Comparison of ENCODE assay signal across 16 cellular contexts in genomic region chr11:95359323-95359656, GRCh38.
DNase-seq lines count a peak whose midpoint lies in the region; ATAC-seq and TF ChIP-seq lines count a peak whose summit lies in the region.
"Had no signal": no experiment of that assay in that cellular context is flagged by ENCODE, and none has a peak within 500 bp of the region (broad histone marks: within the 10 kb centered on the region; RNA-seq: fewer than 3 reads in every experiment).

No MANE protein-coding gene starts in this region.

- H3K79me2 ChIP-seq in H9 (ENCODE audit: insufficient read depth, low read length) (no peaks in the 10 kb centered on the region), mammary epithelial cell (ENCODE audit: insufficient read depth, low read length) (no peaks in the 10 kb centered on the region), mesendoderm (ENCODE audit: control insufficient read depth, insufficient read depth, low read length) (no peaks in the 10 kb centered on the region)

- H3K9me3 ChIP-seq in H9 (ENCODE audit: control insufficient read depth, low read depth, low read length) = no peaks in the 10 kb centered on the region
- no peaks in the 10 kb centered on the region for H3K9me3 ChIP-seq in mammary epithelial cell (replicated peaks; ENCODE audit: insufficient read depth, low read length)
- H3K9me3 ChIP-seq in suprapubic skin = no peaks in the 10 kb centered on the region
- H3K9me3 ChIP-seq: Caco-2 had no signal

- no peak overlapping the region for H3K4me3 ChIP-seq in mammary epithelial cell (replicated peaks in 1 of 3; ENCODE audit: insufficient read depth in 1 of 3, low read depth in 2 of 3, low read length in 3 of 3)
- H3K4me3 ChIP-seq in suprapubic skin = no peak overlapping the region
- no peak overlapping the region for H3K4me3 ChIP-seq in mesendoderm (ENCODE audit: low read length)
- H3K4me3 ChIP-seq: A549, PC-9 had no signal

- no peak overlapping the region for H4K91ac ChIP-seq in H9 (ENCODE audit: insufficient read length, low read depth, low read length)

- TF ChIP-seq POLR2A in suprapubic skin (IDR thresholded peaks at IDR 0.05) = no peak

- no peak overlapping the region for H3K14ac ChIP-seq in H9 (ENCODE audit: insufficient read depth, low read length)

- no peaks in the 10 kb centered on the region for H3K79me1 ChIP-seq in H9 (ENCODE audit: insufficient read depth, low read depth, low read length, poor library complexity, severe bottlenecking)
- no peaks in the 10 kb centered on the region for H3K79me1 ChIP-seq in mesendoderm (ENCODE audit: low read length)

- TF ChIP-seq CTCF in H9 (conservative IDR thresholded peaks at IDR 0.05) (no peak), mammary epithelial cell (conservative IDR thresholded peaks at IDR 0.05 in 1 of 2, IDR thresholded peaks at IDR 0.05 in 1 of 2; ENCODE audit: extremely low read depth in 1 of 2, insufficient read depth in 1 of 2, low read depth in 1 of 2, low read length in 2 of 2) (no peak), nephron (IDR thresholded peaks at IDR 0.05; ENCODE audit: unreplicated experiment in 3 of 3) (no peak), suprapubic skin (IDR thresholded peaks at IDR 0.05) (no peak)

- H3K23me2 ChIP-seq in H9 (ENCODE audit: insufficient read length, low read depth, low read length, poor library complexity, severe bottlenecking) = no peaks in the 10 kb centered on the region

- H3K4me1 ChIP-seq in H9 (ENCODE audit: insufficient read depth, low read length) (peaks cover 19% of the 10 kb centered on the region), mammary epithelial cell (ENCODE audit: insufficient read depth, low read length) (peaks cover 26% of the 10 kb centered on the region), suprapubic skin (peaks cover 20% of the 10 kb centered on the region), mesendoderm (ENCODE audit: control insufficient read depth, low read depth, low read length) (peaks cover 3% of the 10 kb centered on the region)

- no peaks in the 10 kb centered on the region for H3K27me3 ChIP-seq in H9 (ENCODE audit: insufficient read depth, low read length)
- H3K27me3 ChIP-seq in mammary epithelial cell (ENCODE audit: insufficient read depth, low read length) = no peaks in the 10 kb centered on the region
- no peaks in the 10 kb centered on the region for H3K27me3 ChIP-seq in suprapubic skin
- H3K27me3 ChIP-seq in mesendoderm (ENCODE audit: insufficient read depth, low read length, poor library complexity) = no peaks in the 10 kb centered on the region

- no peak overlapping the region for H2BK5ac ChIP-seq in H9 (ENCODE audit: insufficient read length, low read length)
- no peak overlapping the region for H2BK5ac ChIP-seq in mesendoderm (ENCODE audit: low read length)

- H4K5ac ChIP-seq in H9 (ENCODE audit: insufficient read length, low read depth, low read length) = no peak overlapping the region
- no peak overlapping the region for H4K5ac ChIP-seq in mesendoderm (ENCODE audit: low read length)

- no peaks in the 10 kb centered on the region for H3K27me3 Mint-ChIP-seq in H9 (ENCODE audit: low read depth)
- H3K27me3 Mint-ChIP-seq in nephron (ENCODE audit: low read depth) = no peaks in the 10 kb centered on the region
- H3K27me3 Mint-ChIP-seq: CD4-positive, alpha-beta T cell had no signal

- DNase-seq in H9 (no peak), mammary epithelial cell (no peak), suprapubic skin (ENCODE audit: low spot score in 2 of 2) (no peak), dermis blood vessel endothelial cell (no peak), mesendoderm (no peak)
- DNase-seq: CD4-positive, alpha-beta T cell; GDM1; NCI-H1417 treated with DMSO at 0.1 percent for 48 hours; NCI-H187 treated with DMSO at 0.1 percent for 48 hours; PC-9 had no signal

- H3K27ac ChIP-seq in H9 (ENCODE audit: insufficient read length, low read depth, low read length) (no peak overlapping the region), mammary epithelial cell (ENCODE audit: insufficient read depth, low read depth, low read length) (no peak overlapping the region), suprapubic skin (peak overlapping the region; percentile 56), mesendoderm (ENCODE audit: low read depth, low read length) (no peak overlapping the region)
- H3K27ac ChIP-seq: A549, KMS-11, PC-9 had no signal

- H3K18ac ChIP-seq in H9 (ENCODE audit: insufficient read length, low read depth, low read length) = no peak overlapping the region
- no peak overlapping the region for H3K18ac ChIP-seq in mesendoderm (ENCODE audit: low read length)

- no CpG with 5 or more reads among the region's 1 CpG for WGBS in H9 (ENCODE audit: extremely low coverage, insufficient read length, low lambda C conversion rate)
- 50% methylated on average over 1 of the region's 1 CpG for WGBS in mammary epithelial cell (ENCODE audit: low coverage, missing lambda C conversion rate)
- WGBS in suprapubic skin = 70% methylated on average over 1 of the region's 1 CpG
- whole genome bisulfite sequencing in mesendoderm (ENCODE audit: extremely low coverage, insufficient coverage, low lambda C conversion rate) = no CpG with 5 or more reads among the region's 1 CpG

- no peak overlapping the region for H3K23ac ChIP-seq in H9 (ENCODE audit: insufficient read length, low read depth, low read length)
- H3K23ac ChIP-seq in mesendoderm (ENCODE audit: low read length) = no peak overlapping the region

- no peak overlapping the region for H3K4ac ChIP-seq in H9 (ENCODE audit: low read depth, low read length)
- no peak overlapping the region for H3K4ac ChIP-seq in mesendoderm (ENCODE audit: low read depth, low read length)

- no TSS peak for BruUV-seq in mammary epithelial cell (replicated peaks; lab: Mats Ljungman, UMichigan)

- no peak overlapping the region for H2BK15ac ChIP-seq in H9 (ENCODE audit: low read depth, low read length)
- H2BK15ac ChIP-seq in mesendoderm (replicated peaks; ENCODE audit: low read depth) = no peak overlapping the region

- H2AFZ ChIP-seq in H9 (ENCODE audit: low read length) (no peak overlapping the region), mammary epithelial cell (ENCODE audit: low read depth, low read length) (peak overlapping the region; percentile 78)
- H2AFZ ChIP-seq: PC-9 had no signal

- H2BK12ac ChIP-seq in H9 (ENCODE audit: insufficient read length, low read depth, low read length) = no peak overlapping the region

- H3K9ac ChIP-seq in H9 (ENCODE audit: extremely low read depth, insufficient read length, low read length) (no peak overlapping the region), mammary epithelial cell (ENCODE audit: insufficient read depth, low read length) (no peak overlapping the region), mesendoderm (ENCODE audit: low read length) (no peak overlapping the region)
- H3K9ac ChIP-seq: KMS-11 had no signal

- H3K9me3 Mint-ChIP-seq in H9 (no peaks in the 10 kb centered on the region), nephron (no peaks in the 10 kb centered on the region)
- H3K9me3 Mint-ChIP-seq: CD4-positive, alpha-beta T cell had no signal

- H3K36me3 Mint-ChIP-seq in H9 (ENCODE audit: insufficient read depth in 1 of 3, low read depth in 3 of 3) = no peaks in the 10 kb centered on the region
- no peaks in the 10 kb centered on the region for H3K36me3 Mint-ChIP-seq in nephron (ENCODE audit: low read depth)

- H4K20me1 ChIP-seq in H9 (ENCODE audit: control insufficient read depth, insufficient read depth, insufficient read length) (no peaks in the 10 kb centered on the region), mammary epithelial cell (ENCODE audit: insufficient read depth, low read length) (no peaks in the 10 kb centered on the region)

- H3K27ac Mint-ChIP-seq in H9 = peak overlapping the region in 2 of 3 experiments; percentile 10 to 46; a peak in 2 of 7 replicates
- H3K27ac Mint-ChIP-seq in nephron = peak overlapping the region; percentile 40 to 76 (median 58)
- H3K27ac Mint-ChIP-seq: CD4-positive, alpha-beta T cell had no signal

- H3K4me1 Mint-ChIP-seq in H9 = peaks cover 46 to 55% of the 10 kb centered on the region in 2 experiments
- peaks cover 49% of the 10 kb centered on the region for H3K4me1 Mint-ChIP-seq in nephron

- H2BK120ac ChIP-seq in H9 (ENCODE audit: low read depth, low read length, poor library complexity, severe bottlenecking) (no peak overlapping the region), mesendoderm (ENCODE audit: low read depth, low read length) (no peak overlapping the region)

- dilution Hi-C loops in mammary epithelial cell (cut with HindIII; ENCODE audit: low sequenced_read_pairs) = no loop called here

- no peak overlapping the region for H3K4me2 ChIP-seq in H9 (ENCODE audit: insufficient read depth, insufficient read length, low read length)
- H3K4me2 ChIP-seq in mammary epithelial cell (ENCODE audit: insufficient read depth, low read depth, low read length) = no peak overlapping the region
- no peak overlapping the region for H3K4me2 ChIP-seq in mesendoderm (ENCODE audit: low read length)
- H3K4me2 ChIP-seq: A549, KMS-11, PC-9 had no signal

- H2BK20ac ChIP-seq in H9 (ENCODE audit: low read depth, low read length, poor library complexity, severe bottlenecking) = no peak overlapping the region

- intact Hi-C loops in mammary epithelial cell (cut with micrococcal nuclease) = no loop called here

- no peak for ATAC-seq in HG02840 (IDR thresholded peaks at IDR 0.05; ENCODE audit: low FRiP score, unreplicated experiment)
- ATAC-seq: A549, HCT116 had no signal

- H4K8ac ChIP-seq in H9 (replicated peaks; ENCODE audit: insufficient read length, low read depth, low read length) (no peak overlapping the region), mesendoderm (ENCODE audit: low read depth, low read length) (no peak overlapping the region)

- H3K36me3 ChIP-seq in mammary epithelial cell (ENCODE audit: insufficient read depth, low read length) (no peaks in the 10 kb centered on the region), suprapubic skin (no peaks in the 10 kb centered on the region), mesendoderm (ENCODE audit: control insufficient read depth, insufficient read depth, low read length) (no peaks in the 10 kb centered on the region)

- no peak for TF ChIP-seq EP300 in suprapubic skin (IDR thresholded peaks at IDR 0.05)

- H2AK5ac ChIP-seq in H9 (ENCODE audit: insufficient read length, low read length) = no peak overlapping the region
- H2AK5ac ChIP-seq in mesendoderm (ENCODE audit: low read length) = no peak overlapping the region

- H3K4me3 Mint-ChIP-seq in H9 = no peak overlapping the region
- peak overlapping the region in 1 of 3 experiments; percentile 10 for H3K4me3 Mint-ChIP-seq in nephron
- H3K4me3 Mint-ChIP-seq: CD4-positive, alpha-beta T cell had no signal

- CTCF ChIA-PET in mammary epithelial cell (lab: Charles Lee; ENCODE audit: low non-redundant PET) = no interaction called here

- in situ Hi-C loops in mammary epithelial cell (cut with MboI; ENCODE audit: low sequenced_read_pairs in 2 of 2) = no loop called here

- no peak overlapping the region for H3K56ac ChIP-seq in H9 (ENCODE audit: insufficient read length, low read depth, low read length)
- H3K56ac ChIP-seq in mesendoderm (ENCODE audit: low read length) = no peak overlapping the region

- H3T11ph ChIP-seq in H9 (ENCODE audit: low read length) = no peak overlapping the region
